8 cellular contexts compared by ENCODE assay signal in genomic region chr3:172710709-172711456, GRCh38. TPM values are rescaled to one million over a fixed set of nuclear protein-coding genes. Genes with fewer than 3 reads are reported as not detected.
DNase-seq lines count a peak whose midpoint lies in the region; ATAC-seq and TF ChIP-seq lines count a peak whose summit lies in the region.

A gene with protein sequence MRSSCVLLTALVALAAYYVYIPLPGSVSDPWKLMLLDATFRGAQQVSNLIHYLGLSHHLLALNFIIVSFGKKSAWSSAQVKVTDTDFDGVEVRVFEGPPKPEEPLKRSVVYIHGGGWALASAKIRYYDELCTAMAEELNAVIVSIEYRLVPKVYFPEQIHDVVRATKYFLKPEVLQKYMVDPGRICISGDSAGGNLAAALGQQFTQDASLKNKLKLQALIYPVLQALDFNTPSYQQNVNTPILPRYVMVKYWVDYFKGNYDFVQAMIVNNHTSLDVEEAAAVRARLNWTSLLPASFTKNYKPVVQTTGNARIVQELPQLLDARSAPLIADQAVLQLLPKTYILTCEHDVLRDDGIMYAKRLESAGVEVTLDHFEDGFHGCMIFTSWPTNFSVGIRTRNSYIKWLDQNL (minus strand): TSS chr3:172711067. CDS start chr3:172710984, 83 bp downstream.

- TF ChIP-seq CTCF in WTC11 (IDR thresholded peaks at IDR 0.05): peak; percentile 21; the same call in 1 of the 2 replicates
- TF ChIP-seq CTCF in cardiac fibroblast (IDR thresholded peaks at IDR 0.05; ENCODE audit: low read depth, low read length): peak; percentile 81

- CTCF ChIA-PET in WTC11 (lab: Charles Lee): interaction anchor here (0.6 to 2.3 kb wide), 13 partner anchors 9 to 249 kb away, joined by 3 to 22 read pairs (median 5); partner anchors contain the start of gene ECT2

- H3K4me3 Mint-ChIP-seq in WTC11: peak within 1 kb of the TSS; percentile 93
- peak within 1 kb of the TSS; percentile 97 to 99 (median 98) for H3K4me3 Mint-ChIP-seq in immature natural killer cell

- H3K4me3 ChIP-seq in cardiac fibroblast (replicated peaks in 1 of 2; ENCODE audit: low read depth in 2 of 2, low read length in 2 of 2): peak within 1 kb of the TSS; percentile 75 to 85

- H3K36me3 Mint-ChIP-seq in WTC11 (no peaks in the 10 kb centered on the region), immature natural killer cell (no peaks in the 10 kb centered on the region)

- no peaks in the 10 kb centered on the region for H3K9me3 Mint-ChIP-seq in WTC11
- no peaks in the 10 kb centered on the region for H3K9me3 Mint-ChIP-seq in immature natural killer cell

- peak; percentile 100 for ATAC-seq in GM18907 (IDR thresholded peaks at IDR 0.05; ENCODE audit: unreplicated experiment)
- ATAC-seq in HG03159 (IDR thresholded peaks at IDR 0.05; ENCODE audit: unreplicated experiment): peak; percentile 99
- peak; percentile 99 for ATAC-seq in WTC11

- no peaks in the 10 kb centered on the region; the same call in 1 of the 2 replicates for H3K27me3 Mint-ChIP-seq in WTC11 (ENCODE audit: low read depth)
- H3K27me3 Mint-ChIP-seq in immature natural killer cell (ENCODE audit: low read depth in 3 of 3): peaks cover 0 to 3% (median 2%) of the 10 kb centered on the region in 3 donors

- H3K4me1 Mint-ChIP-seq in WTC11 (peaks cover 14% of the 10 kb centered on the region), immature natural killer cell (peaks cover 26 to 30% of the 10 kb centered on the region in 2 donors)

- peak within 1 kb of the TSS; percentile 82 for H3K27ac Mint-ChIP-seq in WTC11
- peak within 1 kb of the TSS; percentile 84 to 91 (median 86) for H3K27ac Mint-ChIP-seq in immature natural killer cell

- DNase-seq in AG08396 (ENCODE audit: low spot score) (peak; percentile 92), NCI-H2227 (lab: John Stamatoyannopoulos, UW; ENCODE audit: unreplicated experiment) (peak; percentile 91), WTC11 (ENCODE audit: low spot score) (peak; percentile 87), cardiac fibroblast (ENCODE audit: low read depth in 2 of 2) (peak; percentile 95 to 99), immature natural killer cell (peak; percentile 78 to 81 (median 78)), smooth muscle cell of the brain vasculature (ENCODE audit: low read depth, low spot score) (peak; percentile 70)

- POLR2A ChIA-PET in WTC11 (lab: Charles Lee): interaction anchor here (0.8 kb wide), 2 partner anchors 10 to 33 kb away, joined by 3 to 6 read pairs; no protein-coding TSS in a partner anchor

TF ChIP-seq in WTC11, 78 proteins besides CTCF, POLR2A, EP300 and RAD21 (continues in another document):
- TF ChIP-seq FOXK1 (CRISPR knock-in tag; IDR thresholded peaks at IDR 0.05) (peak; percentile 55; the same call in 1 of the 2 replicates), SMAD3 (CRISPR knock-in tag; IDR thresholded peaks at IDR 0.05; ENCODE audit: borderline replicate concordance) (peak; percentile 75; the same call in 1 of the 2 replicates), MYBL2 (CRISPR knock-in tag; IDR thresholded peaks at IDR 0.05) (no peak), ZNF425 (CRISPR knock-in tag; conservative IDR thresholded peaks at IDR 0.05) (no peak), SP1 (CRISPR knock-in tag; conservative IDR thresholded peaks at IDR 0.05) (no peak; the same call in 1 of the 2 replicates), FOXP4 (CRISPR knock-in tag; IDR thresholded peaks at IDR 0.05) (peak; percentile 57; the same call in 1 of the 2 replicates), TEAD1 (CRISPR knock-in tag; IDR thresholded peaks at IDR 0.05) (no peak), CBFB (CRISPR knock-in tag; IDR thresholded peaks at IDR 0.05; ENCODE audit: low read depth) (no peak), ZNF671 (CRISPR knock-in tag; IDR thresholded peaks at IDR 0.05) (no peak), PREB (CRISPR knock-in tag; IDR thresholded peaks at IDR 0.05; ENCODE audit: borderline replicate concordance) (no peak), ZNF232 (CRISPR knock-in tag; IDR thresholded peaks at IDR 0.05) (peak; percentile 74; the same call in 1 of the 2 replicates), TP53 (CRISPR knock-in tag; IDR thresholded peaks at IDR 0.05) (no peak), ESRRA (CRISPR knock-in tag; IDR thresholded peaks at IDR 0.05; ENCODE audit: borderline replicate concordance) (no peak), FOXP1 (CRISPR knock-in tag; IDR thresholded peaks at IDR 0.05; ENCODE audit: borderline replicate concordance) (peak; percentile 70; the same call in 1 of the 2 replicates), ZNF219 (CRISPR knock-in tag; IDR thresholded peaks at IDR 0.05; ENCODE audit: borderline replicate concordance) (no peak), TEAD4 (CRISPR knock-in tag; IDR thresholded peaks at IDR 0.05) (no peak), HMGXB4 (CRISPR knock-in tag; IDR thresholded peaks at IDR 0.05) (peak; percentile 58), GABPB1 (CRISPR knock-in tag; IDR thresholded peaks at IDR 0.05) (peak; percentile 65)
- TF ChIP-seq, protein P1, sequence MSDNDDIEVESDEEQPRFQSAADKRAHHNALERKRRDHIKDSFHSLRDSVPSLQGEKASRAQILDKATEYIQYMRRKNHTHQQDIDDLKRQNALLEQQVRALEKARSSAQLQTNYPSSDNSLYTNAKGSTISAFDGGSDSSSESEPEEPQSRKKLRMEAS (CRISPR knock-in tag; IDR thresholded peaks at IDR 0.05): peak; percentile 37; the same call in 1 of the 2 replicates
- TF ChIP-seq, protein P2, sequence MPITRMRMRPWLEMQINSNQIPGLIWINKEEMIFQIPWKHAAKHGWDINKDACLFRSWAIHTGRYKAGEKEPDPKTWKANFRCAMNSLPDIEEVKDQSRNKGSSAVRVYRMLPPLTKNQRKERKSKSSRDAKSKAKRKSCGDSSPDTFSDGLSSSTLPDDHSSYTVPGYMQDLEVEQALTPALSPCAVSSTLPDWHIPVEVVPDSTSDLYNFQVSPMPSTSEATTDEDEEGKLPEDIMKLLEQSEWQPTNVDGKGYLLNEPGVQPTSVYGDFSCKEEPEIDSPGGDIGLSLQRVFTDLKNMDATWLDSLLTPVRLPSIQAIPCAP (CRISPR knock-in tag; IDR thresholded peaks at IDR 0.05): no peak

RNA-seq across cellular contexts. Expression of the gene that starts here (rescaled TPM):
- total RNA-seq in WTC11 (2021): 2.6 to 4.5 TPM (median 3.3 TPM) in 3 replicates
- polyA plus RNA-seq in immature natural killer cell: 1 to 10 TPM; 3.0 to 7.1 (median 4.5) TPM

Comparison
In these comparisons a context has a peak if more than half of its experiments do, and no peak if none do; other contexts are left out.
1. Peak in every context shown above with its lines: DNase-seq, ATAC-seq and H3K4me3 ChIP-seq.